In the genomic region with DNA sequence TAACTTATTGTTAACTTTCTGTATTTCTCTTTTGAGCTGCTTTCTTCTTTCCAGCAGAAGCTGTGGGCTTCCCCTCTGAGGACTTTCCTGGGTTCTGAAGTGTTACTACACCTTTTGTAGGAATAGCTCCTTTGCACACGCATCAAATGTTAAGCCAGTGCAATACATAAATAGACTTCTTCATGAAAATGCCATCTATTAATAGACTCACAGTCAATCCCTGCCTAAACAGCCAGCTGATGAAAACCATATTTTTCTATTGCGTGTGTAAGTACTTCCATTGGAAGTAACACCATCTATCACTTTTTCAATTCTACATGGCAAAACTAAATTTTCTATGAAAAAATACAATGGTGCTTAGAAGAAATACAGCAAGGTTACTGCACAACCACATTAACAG, we compare ENCODE assay signal across 1 cellular context.
A peak's percentile ranks its signal among the peaks of the same experiment; 100 is the strongest.
TF ChIP-seq lines count a peak whose summit lies in the region.

No MANE protein-coding gene starts in this region.

TF ChIP-seq in GM12878, 131 proteins besides CTCF, POLR2A, EP300 and RAD21:
- TF ChIP-seq CBFB (IDR thresholded peaks at IDR 0.05; ENCODE audit: low read depth), result no peak
- TF ChIP-seq MXI1 (IDR thresholded peaks at IDR 0.05; ENCODE audit: low read depth, low read length), result peak; percentile 6; the same call in 1 of the 2 replicates
- TF ChIP-seq MEF2A (IDR thresholded peaks at IDR 0.05; ENCODE audit: insufficient read depth, low read depth, low read length), result peak; percentile 44; the same call in 1 of the 2 replicates
